8 cellular contexts compared by ENCODE assay signal in genomic region chr10:32139223-32140073, GRCh38.
DNase-seq lines count a peak whose midpoint lies in the region; ATAC-seq, FAIRE-seq and TF ChIP-seq lines count a peak whose summit lies in the region.

No MANE protein-coding gene starts in this region.

- H3K9ac ChIP-seq in K562 (ENCODE audit: insufficient read depth in 1 of 2, low read depth in 2 of 2, low read length in 2 of 2): peak overlapping the region in 1 of 2 experiments; percentile 30; a peak in 2 of 4 replicates
- no peak overlapping the region for H3K9ac ChIP-seq in smooth muscle cell (ENCODE audit: low read depth)

- no peaks in the 10 kb centered on the region for H3F3A ChIP-seq in smooth muscle cell (ENCODE audit: low read depth)

- intact Hi-C loops in K562 (cut with micrococcal nuclease): loop anchor here (10.0 kb wide), 1 partner anchor 85 kb away; the partner anchor contains the start of gene KIF5B

- peak; percentile 77 for TF ChIP-seq POLR2A in K562 (conservative IDR thresholded peaks at IDR 0.05)

- H3K27me3 ChIP-seq in K562 (ENCODE audit: control insufficient read depth in 2 of 2, insufficient read depth in 2 of 2, low read length in 2 of 2) (no peaks in the 10 kb centered on the region), smooth muscle cell (ENCODE audit: low read depth) (no peaks in the 10 kb centered on the region)

- H3K36me3 ChIP-seq in K562 (ENCODE audit: control insufficient read depth, insufficient read depth, low read length): no peaks in the 10 kb centered on the region
- no peaks in the 10 kb centered on the region for H3K36me3 ChIP-seq in smooth muscle cell (ENCODE audit: low read depth)

- H3K4me3 ChIP-seq in K562 (no peak overlapping the region), smooth muscle cell (no peak overlapping the region)

- no peak; the same call in 1 of the 2 replicates for TF ChIP-seq EP300 in K562 (IDR thresholded peaks at IDR 0.05; ENCODE audit: low read length)

- H3K9me3 ChIP-seq in K562 (replicated peaks; ENCODE audit: control insufficient read depth, insufficient read depth, low read depth, low read length) (no peaks in the 10 kb centered on the region), smooth muscle cell (replicated peaks; ENCODE audit: low read depth) (no peaks in the 10 kb centered on the region)

- TF ChIP-seq RAD21 in K562 (CRISPR knock-in tag; conservative IDR thresholded peaks at IDR 0.05 in 1 of 2, IDR thresholded peaks at IDR 0.05 in 1 of 2): peak; percentile 57

- H2AFZ ChIP-seq in K562 (ENCODE audit: low read depth, low read length) (peak overlapping the region; percentile 93), smooth muscle cell (ENCODE audit: low read depth) (peak overlapping the region; percentile 4)

- H3K4me2 ChIP-seq in K562 (ENCODE audit: insufficient read depth, low read length) (peak overlapping the region; percentile 55), smooth muscle cell (peak overlapping the region; percentile 14)

- WGBS in K562 (ENCODE audit: insufficient coverage, low coverage, missing lambda C conversion rate): 33% methylated on average over 12 of the region's 12 CpGs
- WGBS in smooth muscle cell (ENCODE audit: low lambda C conversion rate): 35% methylated on average over 12 of the region's 12 CpGs

- H3K79me2 ChIP-seq in K562 (ENCODE audit: control insufficient read depth, insufficient read depth, low read length) (no peaks in the 10 kb centered on the region), smooth muscle cell (ENCODE audit: low read depth) (no peaks in the 10 kb centered on the region)

- in situ Hi-C loops in K562 (cut with MboI): no loop called here

- TF ChIP-seq CTCF in K562 (IDR thresholded peaks at IDR 0.05 in 2 of 3, conservative IDR thresholded peaks at IDR 0.05 in 1 of 3; ENCODE audit: insufficient read depth in 2 of 3, low read depth in 1 of 3, low read length in 3 of 3) (peak; percentile 22 to 52 (median 38); a peak in 4 of 6 replicates), smooth muscle cell (IDR thresholded peaks at IDR 0.05; ENCODE audit: borderline replicate concordance, insufficient read depth, poor library complexity, severe bottlenecking) (no peak)

- POLR2A ChIA-PET in K562 (lab: Yijun Ruan, JAX): interaction anchor here (0.7 to 1.0 kb wide), 4 partner anchors 10 to 445 kb away, joined by 3 to 5 read pairs (median 3); no protein-coding TSS in a partner anchor

- H4K20me1 ChIP-seq in K562 (replicated peaks; ENCODE audit: control insufficient read depth, insufficient read depth, low read length): no peaks in the 10 kb centered on the region
- no peaks in the 10 kb centered on the region for H4K20me1 ChIP-seq in smooth muscle cell (ENCODE audit: low read depth)

- peak; percentile 96 for DNase-seq in ELR (ENCODE audit: low read depth)
- peak; percentile 65 for DNase-seq in NCI-H146 treated with DMSO at 0.1 percent for 48 hours (lab: John Stamatoyannopoulos, UW; ENCODE audit: unreplicated experiment)
- peak; percentile 86 to 91 (median 87) for DNase-seq in K562 (ENCODE audit: extremely low read depth in 1 of 4, low spot score in 3 of 4)
- peak; percentile 88 for DNase-seq in iPS-NIHi11 (ENCODE audit: low spot score)
- peak; percentile 20 for DNase-seq in smooth muscle cell (lab: John Stamatoyannopoulos, UW; ENCODE audit: unreplicated experiment)
- no peak for DNase-seq in DMS114 treated with DMSO at 0.1 percent for 48 hours (lab: John Stamatoyannopoulos, UW; ENCODE audit: unreplicated experiment)
- no peak for DNase-seq in NCI-H128 (lab: John Stamatoyannopoulos, UW; ENCODE audit: unreplicated experiment)

- H3K4me1 ChIP-seq in K562 (replicated peaks in 1 of 2; ENCODE audit: control insufficient read depth in 2 of 2, insufficient read depth in 2 of 2, low read length in 2 of 2) (peaks cover 4 to 10% of the 10 kb centered on the region in 2 experiments; a peak in 3 of 5 replicates), smooth muscle cell (ENCODE audit: low read depth) (peaks cover 7% of the 10 kb centered on the region)

- CTCF ChIA-PET in K562 (lab: Yijun Ruan, JAX; ENCODE audit: low intra/inter-chr PET ratio): no interaction called here

- H3K27ac ChIP-seq in K562 (ENCODE audit: extremely low read depth, low read depth, low read length) (peak overlapping the region; percentile 74), smooth muscle cell (ENCODE audit: low read depth) (peak overlapping the region; percentile 53)

- peak; percentile 96 for FAIRE-seq in K562 (lab: Jason Lieb, UNC)

- ATAC-seq in K562: peak; percentile 99
- ATAC-seq in HG02610 (IDR thresholded peaks at IDR 0.05; ENCODE audit: unreplicated experiment): no peak

- H3K9me1 ChIP-seq in K562 (ENCODE audit: control insufficient read depth, insufficient read depth, low read length): peaks cover 3% of the 10 kb centered on the region

- no TSS peak for BruUV-seq in K562 (replicated peaks; lab: Mats Ljungman, UMichigan)

TF ChIP-seq in K562, 482 proteins besides CTCF, POLR2A, EP300 and RAD21 (continues in another document):
- peak; percentile 14 to 35; a peak in 1 of 4 replicates for TF ChIP-seq TRIM24 (IDR thresholded peaks at IDR 0.05)
- TF ChIP-seq TOE1 (IDR thresholded peaks at IDR 0.05; ENCODE audit: borderline replicate concordance): no peak; the same call in 1 of the 2 replicates
- no peak for TF ChIP-seq TOE1 (CRISPR knock-in tag; IDR thresholded peaks at IDR 0.05; ENCODE audit: borderline replicate concordance, low read depth)
- TF ChIP-seq PHTF2 (CRISPR knock-in tag; IDR thresholded peaks at IDR 0.05): no peak
- no peak for TF ChIP-seq SMAD3 (CRISPR knock-in tag; conservative IDR thresholded peaks at IDR 0.05)
- TF ChIP-seq KLF1 (tag; IDR thresholded peaks at IDR 0.05): no peak
- TF ChIP-seq ZNF280B (CRISPR knock-in tag; IDR thresholded peaks at IDR 0.05): no peak
- TF ChIP-seq MTA3 (IDR thresholded peaks at IDR 0.05; ENCODE audit: borderline replicate concordance): peak; percentile 58; the same call in 1 of the 2 replicates
- no peak for TF ChIP-seq KHSRP (IDR thresholded peaks at IDR 0.05)
- no peak for TF ChIP-seq HDAC6 (IDR thresholded peaks at IDR 0.05; ENCODE audit: low read depth, low read length)
- TF ChIP-seq NUFIP1 (IDR thresholded peaks at IDR 0.05; ENCODE audit: partially characterized antibody): no peak
- no peak for TF ChIP-seq ZNF586 (CRISPR knock-in tag; conservative IDR thresholded peaks at IDR 0.05)
- TF ChIP-seq CBFA2T3 (IDR thresholded peaks at IDR 0.05): no peak; the same call in 1 of the 2 replicates
- no peak for TF ChIP-seq HLTF (IDR thresholded peaks at IDR 0.05)
- TF ChIP-seq IFI16 (CRISPR knock-in tag; IDR thresholded peaks at IDR 0.05): no peak
- TF ChIP-seq RBFOX2 (IDR thresholded peaks at IDR 0.05; ENCODE audit: low read depth, low read length): no peak
- no peak for TF ChIP-seq TAF1 (IDR thresholded peaks at IDR 0.05; ENCODE audit: control insufficient read depth, extremely low read depth, insufficient read depth, low read length, severe bottlenecking)
- no peak for TF ChIP-seq FOXJ3 (CRISPR knock-in tag; IDR thresholded peaks at IDR 0.05)
- no peak for TF ChIP-seq ZNF75A (CRISPR knock-in tag; IDR thresholded peaks at IDR 0.05)
- TF ChIP-seq GMEB1 (CRISPR knock-in tag; IDR thresholded peaks at IDR 0.05): no peak
- TF ChIP-seq ZNF668 (CRISPR knock-in tag; IDR thresholded peaks at IDR 0.05): no peak
- TF ChIP-seq ATF2 (CRISPR knock-in tag; IDR thresholded peaks at IDR 0.05): no peak
- TF ChIP-seq MCM7 (IDR thresholded peaks at IDR 0.05): no peak
- TF ChIP-seq SLC30A9 (CRISPR knock-in tag; IDR thresholded peaks at IDR 0.05): no peak
- no peak for TF ChIP-seq WHSC1 (IDR thresholded peaks at IDR 0.05; ENCODE audit: low read length)
- TF ChIP-seq ZNF143 (CRISPR knock-in tag; IDR thresholded peaks at IDR 0.05): no peak
- no peak for TF ChIP-seq ZFPM2 (CRISPR knock-in tag; IDR thresholded peaks at IDR 0.05)
- peak; percentile 95 for TF ChIP-seq TAF9B (IDR thresholded peaks at IDR 0.05; ENCODE audit: partially characterized antibody)
- no peak for TF ChIP-seq ZNF174 (CRISPR knock-in tag; IDR thresholded peaks at IDR 0.05)
- TF ChIP-seq PYGO2 (tag; IDR thresholded peaks at IDR 0.05): no peak

Comparison
In these comparisons a context has a peak if more than half of its experiments do, and no peak if none do; other contexts are left out.
1. DNase-seq: peak in ELR (single experiment), NCI-H146 treated with DMSO at 0.1 percent for 48 hours (single experiment), K562 (4 of 4), iPS-NIHi11 (single experiment) and smooth muscle cell (single experiment); none in DMS114 treated with DMSO at 0.1 percent for 48 hours (single experiment) and NCI-H128 (single experiment).